ENCODE assay signal across 9 cellular contexts in the genomic region with DNA sequence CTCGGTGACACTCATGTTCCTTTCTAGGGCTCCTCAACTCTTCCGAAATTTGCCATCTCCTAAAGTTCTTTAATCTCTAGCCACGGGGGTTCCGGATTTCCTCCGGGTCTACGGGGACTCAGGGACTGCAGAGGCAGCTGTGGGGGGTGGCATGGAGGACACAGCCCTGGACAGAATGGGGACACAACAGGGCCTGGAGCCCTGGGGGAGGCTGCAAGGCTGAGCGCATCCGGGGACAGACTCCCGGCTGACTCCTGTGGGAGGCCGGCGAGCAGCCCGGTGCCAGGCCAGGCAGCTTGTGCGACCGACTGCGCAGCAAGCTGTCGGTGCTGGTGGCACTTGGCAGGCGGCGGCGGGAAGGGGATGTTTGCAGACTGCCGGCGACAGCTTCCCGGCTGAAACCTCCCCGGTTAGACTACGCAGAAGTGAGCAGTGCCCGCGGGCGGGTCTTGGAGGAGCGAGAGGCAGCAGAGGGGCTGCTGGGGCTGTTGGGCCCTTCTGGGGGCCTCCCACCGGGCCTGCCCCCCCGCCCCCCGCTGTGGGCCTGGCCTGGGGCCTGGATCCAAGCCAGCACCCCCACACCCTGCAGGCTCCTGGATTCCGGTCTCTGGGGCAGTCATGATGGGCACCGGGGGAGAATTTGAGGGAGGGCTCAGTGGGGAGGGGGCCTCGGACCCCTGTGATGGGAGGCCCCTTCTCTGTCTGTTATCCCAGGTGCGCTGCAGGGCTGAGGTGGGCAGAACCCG. TPM values are rescaled to one million over a fixed set of nuclear protein-coding genes. Genes with fewer than 3 reads are reported as not detected.
DNase-seq lines count a peak whose midpoint lies in the region; ATAC-seq and TF ChIP-seq lines count a peak whose summit lies in the region.
"Had no signal": no experiment of that assay in that cellular context is flagged by ENCODE, and none has a peak within 500 bp of the region (broad histone marks: within the 10 kb centered on the region; RNA-seq: fewer than 3 reads in every experiment).

No MANE protein-coding gene starts in this region.

- TF ChIP-seq CTCF in left ventricle myocardium inferior (IDR thresholded peaks at IDR 0.05; ENCODE audit: borderline replicate concordance) (no peak), right atrium auricular region (IDR thresholded peaks at IDR 0.05) (no peak), upper lobe of left lung (IDR thresholded peaks at IDR 0.05) (no peak), type B pancreatic cell (conservative IDR thresholded peaks at IDR 0.05) (no peak), smooth muscle cell (IDR thresholded peaks at IDR 0.05; ENCODE audit: borderline replicate concordance, insufficient read depth, poor library complexity, severe bottlenecking) (no peak)

- no peak overlapping the region for H2AFZ ChIP-seq in smooth muscle cell (ENCODE audit: low read depth)

- H3K9me3 Mint-ChIP-seq in type B pancreatic cell = no peaks in the 10 kb centered on the region
- H3K9me3 Mint-ChIP-seq: nephron had no signal

- DNase-seq in left ventricle myocardium inferior (no peak), right atrium auricular region (ENCODE audit: low spot score) (no peak), hypothalamus (lab: John Stamatoyannopoulos, UW) (peak in 30 of 51 donors; percentile 11 to 74 (median 40)), upper lobe of left lung (peak; percentile 38 to 87), type B pancreatic cell (ENCODE audit: extremely low spot score, unreplicated experiment) (no peak), SK-N-DZ (ENCODE audit: low spot score) (no peak), smooth muscle cell (lab: John Stamatoyannopoulos, UW; ENCODE audit: unreplicated experiment) (no peak)
- peak; percentile 27 for DNase-seq in activated CD4-positive, alpha-beta T cell treated with anti-CD3 and anti-CD28 coated beads, Interleukin-2, amount 50 U/mL, for 1 hour

- H3K4me2 ChIP-seq in smooth muscle cell = no peak overlapping the region

- peaks cover 7% of the 10 kb centered on the region for H3K4me1 Mint-ChIP-seq in type B pancreatic cell (ENCODE audit: unreplicated experiment)

- H3K36me3 Mint-ChIP-seq in type B pancreatic cell = no peaks in the 10 kb centered on the region

- no peaks in the 10 kb centered on the region for H3K79me2 ChIP-seq in smooth muscle cell (ENCODE audit: low read depth)

- intact Hi-C loops in left ventricle myocardium inferior (cut with micrococcal nuclease) = no loop called here

- TF ChIP-seq POLR2A in upper lobe of left lung (IDR thresholded peaks at IDR 0.05) = no peak

- TF ChIP-seq EP300 in upper lobe of left lung (IDR thresholded peaks at IDR 0.05) = no peak

- no peak overlapping the region for H3K9ac ChIP-seq in smooth muscle cell (ENCODE audit: low read depth)

- H3K27ac ChIP-seq in left ventricle myocardium inferior (replicated peaks) (peak overlapping the region; percentile 33), right atrium auricular region (no peak overlapping the region), upper lobe of left lung (peak overlapping the region in 3 of 4 donors; percentile 50 to 95 (median 64)), smooth muscle cell (ENCODE audit: low read depth) (no peak overlapping the region)

- no peaks in the 10 kb centered on the region for H4K20me1 ChIP-seq in smooth muscle cell (ENCODE audit: low read depth)

- peaks cover 6% of the 10 kb centered on the region for H3F3A ChIP-seq in smooth muscle cell (ENCODE audit: low read depth)

- H3K36me3 ChIP-seq in left ventricle myocardium inferior (no peaks in the 10 kb centered on the region), right atrium auricular region (no peaks in the 10 kb centered on the region), upper lobe of left lung (no peaks in the 10 kb centered on the region), smooth muscle cell (ENCODE audit: low read depth) (no peaks in the 10 kb centered on the region)

- H3K4me3 ChIP-seq in left ventricle myocardium inferior (peak overlapping the region; percentile 32), right atrium auricular region (peak overlapping the region in 1 of 2 donors; percentile 10), upper lobe of left lung (peak overlapping the region; percentile 1 to 31 (median 16)), smooth muscle cell (no peak overlapping the region)

- ATAC-seq in upper lobe of left lung (ENCODE audit: low FRiP score in 2 of 2) = no peak

- 28 to 31% methylated on average over 6 to 29 of the region's 36 CpGs for WGBS in upper lobe of left lung, 2 donors
- 93% methylated on average over 29 of the region's 36 CpGs for WGBS in smooth muscle cell (ENCODE audit: low lambda C conversion rate)

- H3K4me1 ChIP-seq in left ventricle myocardium inferior (peaks cover 52% of the 10 kb centered on the region), right atrium auricular region (peaks cover 0 to 48% of the 10 kb centered on the region in 2 donors), upper lobe of left lung (peaks cover 48 to 58% (median 56%) of the 10 kb centered on the region in 4 donors), smooth muscle cell (ENCODE audit: low read depth) (peaks cover 37% of the 10 kb centered on the region)

- H3K9me3 ChIP-seq in left ventricle myocardium inferior (replicated peaks) = no peaks in the 10 kb centered on the region
- no peaks in the 10 kb centered on the region for H3K9me3 ChIP-seq in right atrium auricular region
- no peaks in the 10 kb centered on the region for H3K9me3 ChIP-seq in upper lobe of left lung
- no peaks in the 10 kb centered on the region for H3K9me3 ChIP-seq in smooth muscle cell (replicated peaks; ENCODE audit: low read depth)

- H3K27me3 ChIP-seq in left ventricle myocardium inferior (ENCODE audit: low read depth) (peaks cover 9% of the 10 kb centered on the region), right atrium auricular region (no peaks in the 10 kb centered on the region), upper lobe of left lung (no peaks in the 10 kb centered on the region), smooth muscle cell (ENCODE audit: low read depth) (no peaks in the 10 kb centered on the region)

- no peak overlapping the region for H3K27ac Mint-ChIP-seq in type B pancreatic cell
- H3K27ac Mint-ChIP-seq: nephron had no signal

- H3K27me3 Mint-ChIP-seq in type B pancreatic cell = peaks cover under 1% of the 10 kb centered on the region

- H3K4me3 Mint-ChIP-seq in type B pancreatic cell = no peak overlapping the region
- H3K4me3 Mint-ChIP-seq: nephron had no signal

RNA-seq across cellular contexts. Expression of gene UBAC1, which starts 28.7 kb away (rescaled TPM):
- 108 TPM for total RNA-seq in left ventricle myocardium inferior
- 10 to 100 TPM; 58.6 to 76.9 TPM for total RNA-seq in right atrium auricular region
- 10 to 100 TPM; 38.0 to 72.3 (median 49.3) TPM for total RNA-seq in upper lobe of left lung
- total RNA-seq in type B pancreatic cell (ENCODE audit: low replicate concordance) = 34.5 and 45.2 TPM in 2 replicates
- 63.4 and 73.0 TPM in 2 replicates for polyA plus RNA-seq in SK-N-DZ (2014; cell fraction: cytosol; rRNA removed)
- 125 and 126 TPM in 2 replicates for polyA plus RNA-seq in SK-N-DZ (2014; cell fraction: nucleus; rRNA removed)
- 34.3 and 35.3 TPM in 2 replicates for total RNA-seq in smooth muscle cell
- polyA plus RNA-seq in smooth muscle cell = 43.5 and 50.4 TPM in 2 replicates

Comparison
In these comparisons a context has a peak if more than half of its experiments do, and no peak if none do; other contexts are left out.
1. H3K27ac ChIP-seq: peak in left ventricle myocardium inferior (single experiment) and upper lobe of left lung (3 of 4); none in right atrium auricular region (0 of 2) and smooth muscle cell (single experiment).
2. DNase-seq: peak in activated CD4-positive, alpha-beta T cell treated with anti-CD3 and anti-CD28 coated beads, Interleukin-2, amount 50 U/mL, for 1 hour (single experiment), hypothalamus (30 of 51) and upper lobe of left lung (2 of 2); none in left ventricle myocardium inferior (single experiment), right atrium auricular region (single experiment), type B pancreatic cell (single experiment), SK-N-DZ (single experiment) and smooth muscle cell (single experiment).